Comparison of ENCODE assay signal across 1 cellular context in the genomic region with DNA sequence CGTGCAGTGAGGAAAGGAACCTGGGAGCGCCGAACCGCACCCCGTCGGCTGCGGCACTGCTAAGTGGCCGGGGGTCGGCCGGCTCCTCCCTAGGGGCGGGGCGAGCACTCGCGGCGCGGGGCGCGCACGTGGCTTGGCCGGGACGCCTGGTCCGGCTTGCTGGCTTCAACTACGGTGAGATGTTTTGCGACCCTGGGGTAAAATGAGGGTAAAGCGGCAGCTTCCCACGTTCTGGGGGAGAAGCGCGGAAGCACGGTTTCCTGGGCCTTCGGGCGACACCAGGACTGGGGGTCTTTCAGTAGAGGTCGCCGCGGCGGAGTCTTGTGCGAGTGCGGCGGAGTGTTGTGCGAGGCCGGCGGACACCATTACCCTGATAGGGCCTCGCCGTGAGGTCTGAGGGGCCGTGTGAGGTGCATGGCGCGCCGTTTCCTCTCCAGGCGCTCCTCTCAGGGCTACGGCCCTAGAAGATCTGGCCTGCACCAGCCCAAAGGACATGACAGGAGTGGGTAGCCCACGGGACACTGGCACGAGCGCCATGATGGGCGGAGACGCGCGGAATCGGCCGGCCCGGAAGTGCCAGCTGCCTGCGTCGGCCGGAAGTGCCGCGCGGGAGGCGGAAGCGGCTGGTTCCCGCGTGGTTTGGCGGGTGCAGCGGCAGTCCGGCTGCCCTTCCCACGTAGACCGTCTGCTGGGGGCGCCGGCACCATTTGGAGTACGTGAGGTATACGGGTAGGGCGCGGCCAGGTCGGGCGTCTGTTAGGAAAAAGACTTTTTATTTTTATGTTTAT.
TF ChIP-seq lines count a peak whose summit lies in the region.

A gene with protein sequence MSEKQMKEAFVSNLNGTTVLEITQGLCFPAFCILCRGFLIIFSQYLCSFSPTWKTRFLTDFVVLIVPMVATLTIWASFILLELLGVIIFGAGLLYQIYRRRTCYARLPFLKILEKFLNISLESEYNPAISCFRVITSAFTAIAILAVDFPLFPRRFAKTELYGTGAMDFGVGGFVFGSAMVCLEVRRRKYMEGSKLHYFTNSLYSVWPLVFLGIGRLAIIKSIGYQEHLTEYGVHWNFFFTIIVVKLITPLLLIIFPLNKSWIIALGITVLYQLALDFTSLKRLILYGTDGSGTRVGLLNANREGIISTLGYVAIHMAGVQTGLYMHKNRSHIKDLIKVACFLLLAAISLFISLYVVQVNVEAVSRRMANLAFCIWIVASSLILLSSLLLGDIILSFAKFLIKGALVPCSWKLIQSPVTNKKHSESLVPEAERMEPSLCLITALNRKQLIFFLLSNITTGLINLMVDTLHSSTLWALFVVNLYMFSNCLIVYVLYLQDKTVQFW (plus strand): TSS at position 107 of the 788 bp plus-strand sequence. CDS start 2,115 bp downstream, outside the sequence.

TF ChIP-seq in HepG2, 621 proteins besides CTCF, POLR2A, EP300 and RAD21 (continued from another document and continues in another):
- TF ChIP-seq, protein P1, sequence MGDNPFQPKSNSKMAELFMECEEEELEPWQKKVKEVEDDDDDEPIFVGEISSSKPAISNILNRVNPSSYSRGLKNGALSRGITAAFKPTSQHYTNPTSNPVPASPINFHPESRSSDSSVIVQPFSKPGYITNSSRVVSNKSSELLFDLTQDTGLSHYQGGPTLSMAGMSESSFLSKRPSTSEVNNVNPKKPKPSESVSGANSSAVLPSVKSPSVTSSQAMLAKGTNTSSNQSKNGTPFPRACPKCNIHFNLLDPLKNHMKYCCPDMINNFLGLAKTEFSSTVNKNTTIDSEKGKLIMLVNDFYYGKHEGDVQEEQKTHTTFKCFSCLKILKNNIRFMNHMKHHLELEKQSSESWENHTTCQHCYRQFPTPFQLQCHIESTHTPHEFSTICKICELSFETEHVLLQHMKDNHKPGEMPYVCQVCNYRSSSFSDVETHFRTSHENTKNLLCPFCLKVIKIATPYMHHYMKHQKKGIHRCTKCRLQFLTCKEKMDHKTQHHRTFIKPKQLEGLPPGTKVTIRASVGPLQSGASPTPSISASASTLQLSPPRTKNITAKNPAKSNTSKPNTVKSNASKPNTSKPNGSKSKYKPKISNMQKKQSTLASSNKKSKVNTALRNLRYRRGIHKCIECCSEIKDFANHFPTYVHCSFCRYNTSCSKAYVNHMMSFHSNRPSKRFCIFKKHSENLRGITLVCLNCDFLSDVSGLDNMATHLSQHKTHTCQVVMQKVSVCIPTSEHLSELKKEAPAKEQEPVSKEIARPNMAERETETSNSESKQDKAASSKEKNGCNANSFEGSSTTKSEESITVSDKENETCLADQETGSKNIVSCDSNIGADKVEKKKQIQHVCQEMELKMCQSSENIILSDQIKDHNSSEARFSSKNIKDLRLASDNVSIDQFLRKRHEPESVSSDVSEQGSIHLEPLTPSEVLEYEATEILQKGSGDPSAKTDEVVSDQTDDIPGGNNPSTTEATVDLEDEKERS (CRISPR knock-in tag; IDR thresholded peaks at IDR 0.05) = no peak
- no peak; the same call in 1 of the 2 replicates for TF ChIP-seq ZBTB7B (CRISPR knock-in tag; IDR thresholded peaks at IDR 0.05)
- TF ChIP-seq, protein P2, sequence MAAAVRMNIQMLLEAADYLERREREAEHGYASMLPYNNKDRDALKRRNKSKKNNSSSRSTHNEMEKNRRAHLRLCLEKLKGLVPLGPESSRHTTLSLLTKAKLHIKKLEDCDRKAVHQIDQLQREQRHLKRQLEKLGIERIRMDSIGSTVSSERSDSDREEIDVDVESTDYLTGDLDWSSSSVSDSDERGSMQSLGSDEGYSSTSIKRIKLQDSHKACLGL (CRISPR knock-in tag; IDR thresholded peaks at IDR 0.05) = peak; percentile 95; the same call in 1 of the 2 replicates
- no peak for TF ChIP-seq ZFP36 (IDR thresholded peaks at IDR 0.05; ENCODE audit: borderline replicate concordance, low read depth, low read length, partially characterized antibody)
- peak; percentile 50; the same call in 1 of the 2 replicates for TF ChIP-seq ZNF761 (CRISPR knock-in tag; conservative IDR thresholded peaks at IDR 0.05)
- TF ChIP-seq HOXA3 (CRISPR knock-in tag; IDR thresholded peaks at IDR 0.05) = peak; percentile 86
- TF ChIP-seq, protein P3, sequence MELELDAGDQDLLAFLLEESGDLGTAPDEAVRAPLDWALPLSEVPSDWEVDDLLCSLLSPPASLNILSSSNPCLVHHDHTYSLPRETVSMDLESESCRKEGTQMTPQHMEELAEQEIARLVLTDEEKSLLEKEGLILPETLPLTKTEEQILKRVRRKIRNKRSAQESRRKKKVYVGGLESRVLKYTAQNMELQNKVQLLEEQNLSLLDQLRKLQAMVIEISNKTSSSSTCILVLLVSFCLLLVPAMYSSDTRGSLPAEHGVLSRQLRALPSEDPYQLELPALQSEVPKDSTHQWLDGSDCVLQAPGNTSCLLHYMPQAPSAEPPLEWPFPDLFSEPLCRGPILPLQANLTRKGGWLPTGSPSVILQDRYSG (CRISPR knock-in tag; IDR thresholded peaks at IDR 0.05) = peak; percentile 92; the same call in 1 of the 2 replicates
- TF ChIP-seq MTA1 (CRISPR knock-in tag; IDR thresholded peaks at IDR 0.05; ENCODE audit: borderline replicate concordance) = no peak; the same call in 1 of the 2 replicates
- TF ChIP-seq HIVEP1 (CRISPR knock-in tag; IDR thresholded peaks at IDR 0.05) = peak; percentile 52
- peak; percentile 88; the same call in 1 of the 2 replicates for TF ChIP-seq ZNF230 (CRISPR knock-in tag; IDR thresholded peaks at IDR 0.05)
- TF ChIP-seq BHLHE40 (IDR thresholded peaks at IDR 0.05; ENCODE audit: low read length) = peak; percentile 84
- TF ChIP-seq, protein P4, sequence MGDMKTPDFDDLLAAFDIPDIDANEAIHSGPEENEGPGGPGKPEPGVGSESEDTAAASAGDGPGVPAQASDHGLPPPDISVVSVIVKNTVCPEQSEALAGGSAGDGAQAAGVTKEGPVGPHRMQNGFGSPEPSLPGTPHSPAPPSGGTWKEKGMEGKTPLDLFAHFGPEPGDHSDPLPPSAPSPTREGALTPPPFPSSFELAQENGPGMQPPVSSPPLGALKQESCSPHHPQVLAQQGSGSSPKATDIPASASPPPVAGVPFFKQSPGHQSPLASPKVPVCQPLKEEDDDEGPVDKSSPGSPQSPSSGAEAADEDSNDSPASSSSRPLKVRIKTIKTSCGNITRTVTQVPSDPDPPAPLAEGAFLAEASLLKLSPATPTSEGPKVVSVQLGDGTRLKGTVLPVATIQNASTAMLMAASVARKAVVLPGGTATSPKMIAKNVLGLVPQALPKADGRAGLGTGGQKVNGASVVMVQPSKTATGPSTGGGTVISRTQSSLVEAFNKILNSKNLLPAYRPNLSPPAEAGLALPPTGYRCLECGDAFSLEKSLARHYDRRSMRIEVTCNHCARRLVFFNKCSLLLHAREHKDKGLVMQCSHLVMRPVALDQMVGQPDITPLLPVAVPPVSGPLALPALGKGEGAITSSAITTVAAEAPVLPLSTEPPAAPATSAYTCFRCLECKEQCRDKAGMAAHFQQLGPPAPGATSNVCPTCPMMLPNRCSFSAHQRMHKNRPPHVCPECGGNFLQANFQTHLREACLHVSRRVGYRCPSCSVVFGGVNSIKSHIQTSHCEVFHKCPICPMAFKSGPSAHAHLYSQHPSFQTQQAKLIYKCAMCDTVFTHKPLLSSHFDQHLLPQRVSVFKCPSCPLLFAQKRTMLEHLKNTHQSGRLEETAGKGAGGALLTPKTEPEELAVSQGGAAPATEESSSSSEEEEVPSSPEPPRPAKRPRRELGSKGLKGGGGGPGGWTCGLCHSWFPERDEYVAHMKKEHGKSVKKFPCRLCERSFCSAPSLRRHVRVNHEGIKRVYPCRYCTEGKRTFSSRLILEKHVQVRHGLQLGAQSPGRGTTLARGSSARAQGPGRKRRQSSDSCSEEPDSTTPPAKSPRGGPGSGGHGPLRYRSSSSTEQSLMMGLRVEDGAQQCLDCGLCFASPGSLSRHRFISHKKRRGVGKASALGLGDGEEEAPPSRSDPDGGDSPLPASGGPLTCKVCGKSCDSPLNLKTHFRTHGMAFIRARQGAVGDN (CRISPR knock-in tag; IDR thresholded peaks at IDR 0.05) = peak; percentile 93
- TF ChIP-seq ZNF256 (CRISPR knock-in tag; conservative IDR thresholded peaks at IDR 0.05) = peak; percentile 94; the same call in 1 of the 2 replicates
- no peak for TF ChIP-seq ZNF512 (CRISPR knock-in tag; IDR thresholded peaks at IDR 0.05)
- no peak for TF ChIP-seq BCL6 (CRISPR knock-in tag; IDR thresholded peaks at IDR 0.05)
- no peak for TF ChIP-seq ATF6 (CRISPR knock-in tag; conservative IDR thresholded peaks at IDR 0.05)
- TF ChIP-seq SALL2 (CRISPR knock-in tag; IDR thresholded peaks at IDR 0.05) = peak; percentile 85
- TF ChIP-seq PLSCR1 (CRISPR knock-in tag; IDR thresholded peaks at IDR 0.05; ENCODE audit: borderline replicate concordance) = no peak
- TF ChIP-seq, protein P5, sequence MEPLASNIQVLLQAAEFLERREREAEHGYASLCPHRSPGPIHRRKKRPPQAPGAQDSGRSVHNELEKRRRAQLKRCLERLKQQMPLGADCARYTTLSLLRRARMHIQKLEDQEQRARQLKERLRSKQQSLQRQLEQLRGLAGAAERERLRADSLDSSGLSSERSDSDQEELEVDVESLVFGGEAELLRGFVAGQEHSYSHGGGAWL (CRISPR knock-in tag; IDR thresholded peaks at IDR 0.05) = peak; percentile 89
- TF ChIP-seq GATAD2A (CRISPR knock-in tag; IDR thresholded peaks at IDR 0.05) = no peak
- TF ChIP-seq CSRNP1 (CRISPR knock-in tag; IDR thresholded peaks at IDR 0.05) = peak; percentile 59
- TF ChIP-seq ETV5 (CRISPR knock-in tag; IDR thresholded peaks at IDR 0.05; ENCODE audit: borderline replicate concordance) = peak; percentile 89
- peak; percentile 65; the same call in 1 of the 2 replicates for TF ChIP-seq ZNF605 (CRISPR knock-in tag; IDR thresholded peaks at IDR 0.05)
- TF ChIP-seq ZNF143 (CRISPR knock-in tag; IDR thresholded peaks at IDR 0.05) = 0 out of 2 replicates have a peak, but pooled peaks have one; percentile 22
- TF ChIP-seq KLF12 (CRISPR knock-in tag; IDR thresholded peaks at IDR 0.05; ENCODE audit: borderline replicate concordance) = peak; percentile 90; the same call in 1 of the 2 replicates
- peak; percentile 83; the same call in 1 of the 2 replicates for TF ChIP-seq ZNF782 (CRISPR knock-in tag; IDR thresholded peaks at IDR 0.05; ENCODE audit: borderline replicate concordance)
- TF ChIP-seq NFKB2 (CRISPR knock-in tag; IDR thresholded peaks at IDR 0.05; ENCODE audit: borderline replicate concordance) = peak; percentile 40; the same call in 1 of the 2 replicates
- TF ChIP-seq IKZF1 (IDR thresholded peaks at IDR 0.05) = no peak
- no peak for TF ChIP-seq ZNF569 (CRISPR knock-in tag; IDR thresholded peaks at IDR 0.05; ENCODE audit: borderline replicate concordance)
- TF ChIP-seq SP1 (IDR thresholded peaks at IDR 0.05) = no peak
- TF ChIP-seq SP1 (CRISPR knock-in tag; IDR thresholded peaks at IDR 0.05) = peak; percentile 42; the same call in 1 of the 2 replicates
- TF ChIP-seq ZNF501 (CRISPR knock-in tag; IDR thresholded peaks at IDR 0.05) = peak; percentile 56; the same call in 1 of the 2 replicates
- TF ChIP-seq ZNF784 (CRISPR knock-in tag; IDR thresholded peaks at IDR 0.05; ENCODE audit: borderline replicate concordance) = 0 out of 2 replicates have a peak, but pooled peaks have one; percentile 69
- peak; percentile 93 for TF ChIP-seq RNF2 (conservative IDR thresholded peaks at IDR 0.05; ENCODE audit: low read depth)
